8 cellular contexts compared by ENCODE assay signal in genomic region chrX:1481636-1482529, GRCh38. TPM values are rescaled to one million over a fixed set of nuclear protein-coding genes. Genes with fewer than 3 reads are reported as not detected.
A peak's percentile ranks its signal among the peaks of the same experiment; 100 is the strongest.
DNase-seq lines count a peak whose midpoint lies in the region; ATAC-seq and TF ChIP-seq lines count a peak whose summit lies in the region.

No MANE protein-coding gene starts in this region.

- peaks cover 11 to 84% (median 75%) of the 10 kb centered on the region in 11 experiments for H3K36me3 ChIP-seq in BLaER1 treated with 17β-estradiol and CSF1 and Interleukin-3, amounts not matched to agents 10 nM and 100 nM
- no peaks in the 10 kb centered on the region for H3K36me3 ChIP-seq in neural progenitor cell
- H3K36me3 ChIP-seq in tibial nerve: no peaks in the 10 kb centered on the region

- 16 to 26% methylated on average over 26 of the region's 26 CpGs for WGBS in tibial nerve, 2 donors

- peaks cover 7 to 25% (median 17%) of the 10 kb centered on the region in 11 experiments; a peak in 19 of 22 replicates for H3K9me3 ChIP-seq in BLaER1 treated with 17β-estradiol and CSF1 and Interleukin-3, amounts not matched to agents 10 nM and 100 nM (replicated peaks in 1 of 11)
- H3K9me3 ChIP-seq in neural progenitor cell (ENCODE audit: low read depth) (no peaks in the 10 kb centered on the region), tibial nerve (peaks cover 0 to 32% (median 1%) of the 10 kb centered on the region in 4 donors)

- peak overlapping the region; percentile 63 to 84 (median 76) for H3K9ac ChIP-seq in BLaER1 treated with 17β-estradiol and CSF1 and Interleukin-3, amounts not matched to agents 10 nM and 100 nM
- no peak overlapping the region for H3K9ac ChIP-seq in neural progenitor cell

- H3F3A ChIP-seq in neural progenitor cell (ENCODE audit: low read depth): no peaks in the 10 kb centered on the region

- H3K4me3 Mint-ChIP-seq in neural progenitor cell: peak overlapping the region; percentile 77

- peak overlapping the region; percentile 91 for H3K27ac Mint-ChIP-seq in neural progenitor cell

- peak overlapping the region; percentile 77 to 95 (median 88) for H3K27ac ChIP-seq in BLaER1 treated with 17β-estradiol and CSF1 and Interleukin-3, amounts not matched to agents 10 nM and 100 nM
- H3K27ac ChIP-seq in neural progenitor cell (no peak overlapping the region), tibial nerve (peak overlapping the region in 3 of 4 donors; percentile 34 to 62 (median 57))

- H3K79me2 ChIP-seq in neural progenitor cell (ENCODE audit: low read depth): no peaks in the 10 kb centered on the region

- TF ChIP-seq CTCF in fibroblast of mammary gland (conservative IDR thresholded peaks at IDR 0.05; ENCODE audit: control insufficient read depth, insufficient read depth, low read depth, low read length) (no peak), neural progenitor cell (IDR thresholded peaks at IDR 0.05) (no peak), tibial nerve (IDR thresholded peaks at IDR 0.05) (no peak)

- ATAC-seq in GM21367 (IDR thresholded peaks at IDR 0.05; ENCODE audit: unreplicated experiment): peak; percentile 43

- peak in 1 of 2 donors; percentile 79 for TF ChIP-seq EP300 in tibial nerve (IDR thresholded peaks at IDR 0.05)

- H3K36me3 Mint-ChIP-seq in neural progenitor cell: no peaks in the 10 kb centered on the region

- peaks cover 7% of the 10 kb centered on the region for H3K4me1 Mint-ChIP-seq in neural progenitor cell

- H3K4me2 ChIP-seq in BLaER1 treated with 17β-estradiol and CSF1 and Interleukin-3, amounts not matched to agents 10 nM and 100 nM: peak overlapping the region; percentile 76 to 93 (median 86)
- H3K4me2 ChIP-seq in neural progenitor cell: peak overlapping the region; percentile 72

- H3K4me3 ChIP-seq in BLaER1 treated with 17β-estradiol and CSF1 and Interleukin-3, amounts not matched to agents 10 nM and 100 nM: peak overlapping the region; percentile 18 to 60 (median 48); a peak in 18 of 20 replicates
- no peak overlapping the region for H3K4me3 ChIP-seq in fibroblast of mammary gland (ENCODE audit: control insufficient read depth, low read depth, low read length)
- peak overlapping the region; percentile 31 for H3K4me3 ChIP-seq in neural progenitor cell
- H3K4me3 ChIP-seq in tibial nerve: peak overlapping the region in 1 of 4 donors; percentile 3

- DNase-seq in HuH-7 (ENCODE audit: low spot score) (peak; percentile 44), fibroblast of mammary gland (ENCODE audit: low read depth) (peak; percentile 49), neural progenitor cell (ENCODE audit: low spot score) (peak; percentile 62), tibial nerve (ENCODE audit: low spot score in 2 of 2) (peak in 1 of 2 donors; percentile 48), NCI-H2081 (lab: John Stamatoyannopoulos, UW) (no peak)
- DNase-seq in activated CD8-positive, alpha-beta memory T cell treated with anti-CD3 and anti-CD28 coated beads, Interleukin-2, amount 50 U/mL, for 4 hours: peak; percentile 69

- H4K20me1 ChIP-seq in BLaER1 treated with 17β-estradiol and CSF1 and Interleukin-3, amounts not matched to agents 10 nM and 100 nM: peaks cover 0 to 58% (median 31%) of the 10 kb centered on the region in 11 experiments; a peak in 14 of 22 replicates
- H4K20me1 ChIP-seq in neural progenitor cell (ENCODE audit: low read depth): no peaks in the 10 kb centered on the region

- peaks cover 64 to 74% (median 69%) of the 10 kb centered on the region in 10 experiments for H3K4me1 ChIP-seq in BLaER1 treated with 17β-estradiol and CSF1 and Interleukin-3, amounts not matched to agents 10 nM and 100 nM
- no peaks in the 10 kb centered on the region for H3K4me1 ChIP-seq in neural progenitor cell
- H3K4me1 ChIP-seq in tibial nerve: no peaks in the 10 kb centered on the region

- peak overlapping the region; percentile 99 for H2AFZ ChIP-seq in neural progenitor cell (replicated peaks)

- H3K27me3 ChIP-seq in BLaER1 treated with 17β-estradiol and CSF1 and Interleukin-3, amounts not matched to agents 10 nM and 100 nM: no peaks in the 10 kb centered on the region
- no peaks in the 10 kb centered on the region for H3K27me3 ChIP-seq in neural progenitor cell
- no peaks in the 10 kb centered on the region for H3K27me3 ChIP-seq in tibial nerve

- peaks cover 20% of the 10 kb centered on the region for H3K27me3 Mint-ChIP-seq in neural progenitor cell (ENCODE audit: insufficient read depth, low read depth)

- peaks cover 11% of the 10 kb centered on the region for H3K9me3 Mint-ChIP-seq in neural progenitor cell

- TF ChIP-seq POLR2A in tibial nerve (IDR thresholded peaks at IDR 0.05): peak in 1 of 2 donors; percentile 21

RNA-seq across cellular contexts. Expression of gene ASMTL, which starts 29.2 kb away (rescaled TPM):
- total RNA-seq in neural progenitor cell (ENCODE audit: low replicate concordance): 46.1 and 73.2 TPM in 2 replicates
- total RNA-seq in tibial nerve: 10 to 100 TPM; 25.1 to 47.2 (median 43.3) TPM

RNA-seq across cellular contexts. Expression of gene P2RY8, which starts 55.1 kb away (rescaled TPM):
- total RNA-seq in neural progenitor cell (ENCODE audit: low replicate concordance): 0.32 and 0.68 TPM in 2 replicates
- 1 to 10 TPM in 3 of 4 donors, under 1 TPM in 1; 0.84 to 2.8 (median 1.2) TPM for total RNA-seq in tibial nerve

Comparison
In these comparisons a context has a peak if more than half of its experiments do, and no peak if none do; other contexts are left out.
1. DNase-seq: peak in HuH-7 (single experiment), activated CD8-positive, alpha-beta memory T cell treated with anti-CD3 and anti-CD28 coated beads, Interleukin-2, amount 50 U/mL, for 4 hours (single experiment), fibroblast of mammary gland (single experiment) and neural progenitor cell (single experiment); none in NCI-H2081 (0 of 2).